In genomic region chr10:124152139-124152780, GRCh38 we compare ENCODE assay signal across 9 cellular contexts. TPM values are rescaled to one million over a fixed set of nuclear protein-coding genes. Genes with fewer than 3 reads are reported as not detected.
DNase-seq lines count a peak whose midpoint lies in the region; ATAC-seq and TF ChIP-seq lines count a peak whose summit lies in the region.
"Had no signal": no experiment of that assay in that cellular context is flagged by ENCODE, and none has a peak within 500 bp of the region (broad histone marks: within the 10 kb centered on the region; RNA-seq: fewer than 3 reads in every experiment).

No MANE protein-coding gene starts in this region.

- no peak overlapping the region for H3K4me3 ChIP-seq in HFF-Myc (replicated peaks; ENCODE audit: low read depth, low read length)
- H3K4me3 ChIP-seq in hepatocyte: no peak overlapping the region
- H3K4me3 ChIP-seq in stomach smooth muscle (ENCODE audit: low read length in 2 of 2): peak overlapping the region in 1 of 2 donors; percentile 54

- H3K79me2 ChIP-seq in hepatocyte: no peaks in the 10 kb centered on the region

- DNase-seq in HFF-Myc (ENCODE audit: extremely low read depth, low read depth) (peak; percentile 37), T-helper 17 cell (no peak), hepatocyte (ENCODE audit: low spot score) (peak; percentile 77), NCI-H1694 treated with DMSO at 0.1 percent for 48 hours (lab: John Stamatoyannopoulos, UW) (no peak)

- H3K36me3 ChIP-seq in hepatocyte (replicated peaks; ENCODE audit: insufficient read depth, low read depth) (no peaks in the 10 kb centered on the region), stomach smooth muscle (ENCODE audit: control insufficient read depth in 2 of 2, insufficient read depth in 2 of 2, low read length in 2 of 2) (no peaks in the 10 kb centered on the region)

- H3K4me1 ChIP-seq in hepatocyte (ENCODE audit: insufficient read depth) (peaks cover 8% of the 10 kb centered on the region), stomach smooth muscle (ENCODE audit: control insufficient read depth, insufficient read depth, low read length) (peaks cover 44% of the 10 kb centered on the region)

- peak overlapping the region; percentile 65 for H3K27ac ChIP-seq in hepatocyte
- H3K27ac ChIP-seq in stomach smooth muscle (ENCODE audit: low read length): peak overlapping the region; percentile 66

- ATAC-seq in T-helper 17 cell (no peak), GM19351 (IDR thresholded peaks at IDR 0.05; ENCODE audit: unreplicated experiment) (no peak), GM21447 (IDR thresholded peaks at IDR 0.05; ENCODE audit: unreplicated experiment) (no peak), HG03039 (IDR thresholded peaks at IDR 0.05; ENCODE audit: unreplicated experiment) (no peak)

- peak overlapping the region; percentile 57 for H3K27ac Mint-ChIP-seq in T-helper 17 cell

- H3K9me3 ChIP-seq in T-helper 17 cell (ENCODE audit: control insufficient read depth, low read length, poor library complexity, severe bottlenecking) (no peaks in the 10 kb centered on the region), hepatocyte (ENCODE audit: low read depth) (no peaks in the 10 kb centered on the region), stomach smooth muscle (ENCODE audit: control insufficient read depth in 2 of 2, low read length in 2 of 2) (no peaks in the 10 kb centered on the region)

- WGBS in hepatocyte (ENCODE audit: low lambda C conversion rate, missing lambda C conversion rate): 58% methylated on average over 25 of the region's 25 CpGs

- H4K20me1 ChIP-seq in hepatocyte (ENCODE audit: insufficient read depth, poor library complexity, severe bottlenecking): no peaks in the 10 kb centered on the region

- no peak overlapping the region for H3K4me3 Mint-ChIP-seq in T-helper 17 cell
- H3K4me3 Mint-ChIP-seq: IgD-negative memory B cell had no signal

- no peak for TF ChIP-seq CTCF in HFF-Myc (IDR thresholded peaks at IDR 0.05; ENCODE audit: low read depth, low read length, missing control alignments)
- TF ChIP-seq CTCF in hepatocyte (IDR thresholded peaks at IDR 0.05; ENCODE audit: poor library complexity): no peak

- no peaks in the 10 kb centered on the region for H3K36me3 Mint-ChIP-seq in T-helper 17 cell (ENCODE audit: low read depth)
- H3K36me3 Mint-ChIP-seq: IgD-negative memory B cell had no signal

- no peaks in the 10 kb centered on the region for H3K27me3 Mint-ChIP-seq in T-helper 17 cell

- H3K4me1 Mint-ChIP-seq in T-helper 17 cell: peaks cover 7% of the 10 kb centered on the region

- no peaks in the 10 kb centered on the region for H3K9me2 ChIP-seq in hepatocyte (replicated peaks; ENCODE audit: insufficient read depth)

- peak overlapping the region; percentile 70 for H3K4me2 ChIP-seq in hepatocyte

- peak overlapping the region; percentile 46 for H2AFZ ChIP-seq in hepatocyte

- no peaks in the 10 kb centered on the region for H3K27me3 ChIP-seq in hepatocyte
- no peaks in the 10 kb centered on the region for H3K27me3 ChIP-seq in stomach smooth muscle (ENCODE audit: control insufficient read depth in 1 of 2, insufficient read depth in 2 of 2, low read length in 2 of 2)

- H3K9ac ChIP-seq in stomach smooth muscle (ENCODE audit: low read length in 2 of 2): peak overlapping the region; percentile 34 to 47

RNA-seq across cellular contexts. Expression of gene CHST15, which starts 58.9 kb away (rescaled TPM):
- total RNA-seq in T-helper 17 cell: 1 to 10 TPM in 1 of 2 donors, under 1 TPM in 1; 0.26 to 3.3 TPM
- 4.1 and 4.5 TPM in 2 replicates for total RNA-seq in hepatocyte
- polyA plus RNA-seq in hepatocyte: 3.9 and 4.4 TPM in 2 replicates

Comparison
In these comparisons a context has a peak if more than half of its experiments do, and no peak if none do; other contexts are left out.
1. DNase-seq: peak in HFF-Myc (single experiment) and hepatocyte (single experiment); none in T-helper 17 cell (0 of 3) and NCI-H1694 treated with DMSO at 0.1 percent for 48 hours (single experiment).